In the genomic region with DNA sequence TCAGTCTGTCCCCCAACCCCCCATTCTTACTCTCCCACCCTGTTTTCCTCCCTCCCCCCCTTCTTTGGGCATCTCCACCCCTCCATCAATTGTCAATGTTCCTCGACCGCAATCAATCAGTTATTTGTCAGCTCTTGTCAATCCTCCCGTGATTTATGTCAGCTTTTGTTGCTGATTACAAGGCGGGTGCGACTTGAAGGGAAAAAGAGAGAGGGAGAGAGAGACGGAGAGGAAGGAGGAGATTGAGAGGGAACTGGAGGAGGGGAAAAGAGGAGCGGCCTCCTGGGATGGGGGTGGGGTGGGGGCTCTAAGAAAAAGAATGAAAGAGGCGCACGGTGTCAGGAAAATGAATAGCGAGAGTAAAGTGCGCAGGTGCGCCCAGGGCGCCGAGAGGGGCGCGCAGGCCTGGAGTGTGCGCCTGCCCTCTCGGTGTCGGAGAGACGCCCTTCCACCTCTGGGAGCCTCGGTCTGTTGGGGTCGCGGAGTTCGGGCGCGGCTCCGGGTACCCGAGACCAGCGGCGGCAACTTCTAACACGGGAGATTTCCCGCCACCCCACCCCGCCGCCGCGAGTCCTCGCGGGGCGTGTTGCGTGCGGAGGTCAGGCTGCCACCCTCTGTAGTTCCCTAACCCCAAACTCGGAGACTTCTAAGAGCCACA, we compare ENCODE assay signal across 8 cellular contexts. TPM values are rescaled to one million over a fixed set of nuclear protein-coding genes. Genes with fewer than 3 reads are reported as not detected.
DNase-seq lines count a peak whose midpoint lies in the region; ATAC-seq and TF ChIP-seq lines count a peak whose summit lies in the region.

No MANE protein-coding gene starts in this region.

- H3K4me3 ChIP-seq in right atrium auricular region = peak overlapping the region; percentile 91 to 97

- ATAC-seq in sciatic nerve (peak; percentile 7), GM21447 (IDR thresholded peaks at IDR 0.05; ENCODE audit: unreplicated experiment) (no peak)

- H3K4me3 Mint-ChIP-seq in activated T-helper 2 cell treated with anti-CD3 and anti-CD28 coated beads, Interferon-gamma antibody, Interleukin-2, Interleukin-4, amounts not matched to agents 10 μg/mL and 5 μg/mL and 100 μg/mL, durations not matched to agents 14 hours and 24 hours and 36 hours (ENCODE audit: low read depth) = peak overlapping the region; percentile 78

- peak; percentile 66 for DNase-seq in NCI-H1092 (lab: John Stamatoyannopoulos, UW)
- DNase-seq in activated T-helper 2 cell treated with anti-CD3 and anti-CD28 coated beads, Interferon-gamma antibody, Interleukin-2, Interleukin-4, amounts not matched to agents 10 μg/mL and 5 μg/mL and 100 μg/mL, durations not matched to agents 14 hours and 24 hours and 36 hours (ENCODE audit: low spot score) = no peak
- no peak for DNase-seq in right atrium auricular region (ENCODE audit: low spot score)
- peak; percentile 71 for DNase-seq in sciatic nerve (ENCODE audit: low spot score)
- DNase-seq in germinal center (ENCODE audit: low spot score) = no peak
- no peak for DNase-seq in activated CD4-positive, CD25-positive, alpha-beta regulatory T cell treated with anti-CD3 and anti-CD28 coated beads, Interleukin-2, amount 50 U/mL, for 72 hours

- peaks cover 65% of the 10 kb centered on the region for H3K27me3 Mint-ChIP-seq in activated T-helper 2 cell treated with anti-CD3 and anti-CD28 coated beads, Interferon-gamma antibody, Interleukin-2, Interleukin-4, amounts not matched to agents 10 μg/mL and 5 μg/mL and 100 μg/mL, durations not matched to agents 14 hours and 24 hours and 36 hours (ENCODE audit: low read depth)

- H3K9me3 ChIP-seq in ES-I3 (ENCODE audit: control insufficient read depth, insufficient read depth, low read length) = no peaks in the 10 kb centered on the region
- no peaks in the 10 kb centered on the region for H3K9me3 ChIP-seq in right atrium auricular region

- H3K9me3 Mint-ChIP-seq in activated T-helper 2 cell treated with anti-CD3 and anti-CD28 coated beads, Interferon-gamma antibody, Interleukin-2, Interleukin-4, amounts not matched to agents 10 μg/mL and 5 μg/mL and 100 μg/mL, durations not matched to agents 14 hours and 24 hours and 36 hours = no peaks in the 10 kb centered on the region

- H3K36me3 ChIP-seq in ES-I3 (ENCODE audit: insufficient read depth, low read length) (no peaks in the 10 kb centered on the region), right atrium auricular region (peaks cover 12% of the 10 kb centered on the region)

- no peak overlapping the region for H3K27ac Mint-ChIP-seq in activated T-helper 2 cell treated with anti-CD3 and anti-CD28 coated beads, Interferon-gamma antibody, Interleukin-2, Interleukin-4, amounts not matched to agents 10 μg/mL and 5 μg/mL and 100 μg/mL, durations not matched to agents 14 hours and 24 hours and 36 hours

- H3K4me1 ChIP-seq in ES-I3 (ENCODE audit: insufficient read depth, low read length) (no peaks in the 10 kb centered on the region; the same call in none of the 2 replicates), right atrium auricular region (peaks cover 0 to 40% of the 10 kb centered on the region in 2 donors)

- TF ChIP-seq CTCF in right atrium auricular region (IDR thresholded peaks at IDR 0.05) = no peak

- H3K36me3 Mint-ChIP-seq in activated T-helper 2 cell treated with anti-CD3 and anti-CD28 coated beads, Interferon-gamma antibody, Interleukin-2, Interleukin-4, amounts not matched to agents 10 μg/mL and 5 μg/mL and 100 μg/mL, durations not matched to agents 14 hours and 24 hours and 36 hours (ENCODE audit: low read depth) = no peaks in the 10 kb centered on the region

- no peaks in the 10 kb centered on the region for H3K27me3 ChIP-seq in right atrium auricular region

- peak overlapping the region; percentile 95; the same call in 1 of the 2 replicates for H3K9ac ChIP-seq in ES-I3 (ENCODE audit: low read depth, low read length)

- intact Hi-C loops in activated T-helper 2 cell treated with anti-CD3 and anti-CD28 coated beads, Interferon-gamma antibody, Interleukin-2, Interleukin-4, amounts not matched to agents 10 μg/mL and 5 μg/mL and 100 μg/mL, durations not matched to agents 14 hours and 24 hours and 36 hours (cut with micrococcal nuclease) = loop anchor here (5.0 kb wide), 1 partner anchor 635 kb away; no protein-coding TSS in a partner anchor
- intact Hi-C loops in sciatic nerve (cut with DNase I) = loop anchor here (5.0 kb wide), 1 partner anchor 635 kb away; no protein-coding TSS in a partner anchor

- peak overlapping the region; percentile 98 to 99 for H3K27ac ChIP-seq in right atrium auricular region

- H3K4me1 Mint-ChIP-seq in activated T-helper 2 cell treated with anti-CD3 and anti-CD28 coated beads, Interferon-gamma antibody, Interleukin-2, Interleukin-4, amounts not matched to agents 10 μg/mL and 5 μg/mL and 100 μg/mL, durations not matched to agents 14 hours and 24 hours and 36 hours (ENCODE audit: low read depth) = peaks cover 22% of the 10 kb centered on the region

RNA-seq across cellular contexts. Expression of gene ZNF503, which starts 1.1 kb away (rescaled TPM):
- total RNA-seq in activated T-helper 2 cell treated with anti-CD3 and anti-CD28 coated beads, Interferon-gamma antibody, Interleukin-2, Interleukin-4, amounts not matched to agents 10 μg/mL and 5 μg/mL and 100 μg/mL, durations not matched to agents 14 hours and 24 hours and 36 hours = 0.30 and 0.34 TPM in 2 replicates
- 1 to 10 TPM; 8.9 to 9.8 TPM for total RNA-seq in right atrium auricular region
- 30.2 TPM for total RNA-seq in sciatic nerve

RNA-seq across cellular contexts. Expression of gene LRMDA, which starts 28.8 kb away (rescaled TPM):
- total RNA-seq in activated T-helper 2 cell treated with anti-CD3 and anti-CD28 coated beads, Interferon-gamma antibody, Interleukin-2, Interleukin-4, amounts not matched to agents 10 μg/mL and 5 μg/mL and 100 μg/mL, durations not matched to agents 14 hours and 24 hours and 36 hours = not detected in 2 replicates
- total RNA-seq in right atrium auricular region (10 to 100 TPM in 1 of 2 donors, 1 to 10 TPM in 1; 6.1 to 19.1 TPM), sciatic nerve (16.6 TPM)

Comparison
In these comparisons a context has a peak if more than half of its experiments do, and no peak if none do; other contexts are left out.
1. DNase-seq: peak in NCI-H1092 (single experiment) and sciatic nerve (single experiment); none in activated T-helper 2 cell treated with anti-CD3 and anti-CD28 coated beads, Interferon-gamma antibody, Interleukin-2, Interleukin-4, amounts not matched to agents 10 μg/mL and 5 μg/mL and 100 μg/mL, durations not matched to agents 14 hours and 24 hours and 36 hours (single experiment), right atrium auricular region (single experiment), germinal center (single experiment) and activated CD4-positive, CD25-positive, alpha-beta regulatory T cell treated with anti-CD3 and anti-CD28 coated beads, Interleukin-2, amount 50 U/mL, for 72 hours (single experiment).